In genomic region chr7:118013252-118014010, GRCh38 we compare ENCODE assay signal across 18 cellular contexts.
DNase-seq lines count a peak whose midpoint lies in the region; ATAC-seq and TF ChIP-seq lines count a peak whose summit lies in the region.
"Had no signal": no experiment of that assay in that cellular context is flagged by ENCODE, and none has a peak within 500 bp of the region (broad histone marks: within the 10 kb centered on the region; RNA-seq: fewer than 3 reads in every experiment).

No MANE protein-coding gene starts in this region.

- no peak overlapping the region for H3K4me3 ChIP-seq in neuronal stem cell (ENCODE audit: low read length in 2 of 2)
- H3K4me3 ChIP-seq: GM12878, GM23338 had no signal

- no peak overlapping the region for H2BK5ac ChIP-seq in H9 (ENCODE audit: insufficient read length, low read length)
- H2BK5ac ChIP-seq in neuronal stem cell (ENCODE audit: low read length): no peak overlapping the region

- H3K9me3 Mint-ChIP-seq in H9: peaks cover 3 to 5% of the 10 kb centered on the region in 2 experiments; a peak in 3 of 5 replicates
- H3K9me3 Mint-ChIP-seq: CD4-positive, alpha-beta T cell had no signal

- no peak for TF ChIP-seq CTCF in H9 (conservative IDR thresholded peaks at IDR 0.05)

- H4K8ac ChIP-seq in H9 (replicated peaks; ENCODE audit: insufficient read length, low read depth, low read length) (no peak overlapping the region), neuronal stem cell (ENCODE audit: low read depth, low read length) (no peak overlapping the region)

- H2BK15ac ChIP-seq in H9 (ENCODE audit: low read depth, low read length) (no peak overlapping the region), neuronal stem cell (ENCODE audit: low read length) (no peak overlapping the region)

- H3K4ac ChIP-seq in H9 (ENCODE audit: low read depth, low read length) (no peak overlapping the region), neuronal stem cell (ENCODE audit: low read length) (no peak overlapping the region)

- H3K27ac ChIP-seq in H9 (ENCODE audit: insufficient read length, low read depth, low read length): no peak overlapping the region
- H3K27ac ChIP-seq in neuronal stem cell (replicated peaks; ENCODE audit: low read length): no peak overlapping the region
- H3K27ac ChIP-seq: C4-2B had no signal

- DNase-seq in H9: no peak
- DNase-seq in kidney tubule cell (ENCODE audit: low spot score): peak; percentile 22
- DNase-seq in neuronal stem cell (ENCODE audit: low spot score): no peak
- DNase-seq in foreskin melanocyte: no peak
- no peak for DNase-seq in HT-29 (ENCODE audit: low spot score)
- DNase-seq in DMS79 treated with DMSO at 0.1 percent for 48 hours (lab: John Stamatoyannopoulos, UW): no peak
- DNase-seq: ACHN; Caco-2; CD4-positive, alpha-beta T cell; DMS79; EL; HFFc6; KG1 had no signal

- no peak overlapping the region for H3K27ac Mint-ChIP-seq in H9
- H3K27ac Mint-ChIP-seq: CD4-positive, alpha-beta T cell; GM23338; HFFc6 had no signal

- H2BK12ac ChIP-seq in H9 (ENCODE audit: insufficient read length, low read depth, low read length): no peak overlapping the region
- no peak overlapping the region for H2BK12ac ChIP-seq in neuronal stem cell (ENCODE audit: low read length)

- peak overlapping the region; percentile 60 for H4K5ac ChIP-seq in H9 (ENCODE audit: insufficient read length, low read depth, low read length)

- no peak overlapping the region for H2AK5ac ChIP-seq in H9 (ENCODE audit: insufficient read length, low read length)
- no peak overlapping the region for H2AK5ac ChIP-seq in neuronal stem cell (ENCODE audit: low read depth, low read length)

- H3K18ac ChIP-seq in H9 (ENCODE audit: insufficient read length, low read depth, low read length): no peak overlapping the region
- no peak overlapping the region for H3K18ac ChIP-seq in neuronal stem cell (ENCODE audit: low read length)

- H3K4me1 Mint-ChIP-seq in H9: no peaks in the 10 kb centered on the region
- H3K4me1 Mint-ChIP-seq: GM23338 had no signal

- H3K56ac ChIP-seq in H9 (ENCODE audit: insufficient read length, low read depth, low read length): no peak overlapping the region

- H3K9me3 ChIP-seq in H9 (ENCODE audit: control insufficient read depth, low read depth, low read length): no peaks in the 10 kb centered on the region
- H3K9me3 ChIP-seq in neuronal stem cell (replicated peaks in 1 of 2; ENCODE audit: control insufficient read depth in 2 of 2, insufficient read depth in 1 of 2, low read depth in 1 of 2, low read length in 2 of 2): no peaks in the 10 kb centered on the region

- H3K4me2 ChIP-seq in H9 (ENCODE audit: insufficient read depth, insufficient read length, low read length): no peak overlapping the region
- H3K4me2 ChIP-seq in neuronal stem cell (ENCODE audit: insufficient read depth, low read length, poor library complexity, severe bottlenecking): no peak overlapping the region
- H3K4me2 ChIP-seq: GM23338 had no signal

- no peaks in the 10 kb centered on the region for H3K27me3 Mint-ChIP-seq in H9 (ENCODE audit: low read depth)
- H3K27me3 Mint-ChIP-seq: CD4-positive, alpha-beta T cell had no signal

- H3K79me2 ChIP-seq in H9 (ENCODE audit: insufficient read depth, low read length): no peaks in the 10 kb centered on the region; the same call in 1 of the 2 replicates

- no peaks in the 10 kb centered on the region for H3K23me2 ChIP-seq in H9 (ENCODE audit: insufficient read length, low read depth, low read length, poor library complexity, severe bottlenecking)

- H3K9ac ChIP-seq in H9 (ENCODE audit: extremely low read depth, insufficient read length, low read length) (no peak overlapping the region), neuronal stem cell (ENCODE audit: low read depth, low read length, poor library complexity) (no peak overlapping the region)

- ATAC-seq in GM21515 (IDR thresholded peaks at IDR 0.05; ENCODE audit: unreplicated experiment): no peak
- ATAC-seq: GM12878, GM23338, HCT116 had no signal

- no peaks in the 10 kb centered on the region for H3K27me3 ChIP-seq in H9 (ENCODE audit: insufficient read depth, low read length)
- no peaks in the 10 kb centered on the region for H3K27me3 ChIP-seq in neuronal stem cell (ENCODE audit: control insufficient read depth in 3 of 3, insufficient read depth in 3 of 3, low read depth in 1 of 3, low read length in 3 of 3)

- no peak overlapping the region for H3K23ac ChIP-seq in H9 (ENCODE audit: insufficient read length, low read depth, low read length)
- H3K23ac ChIP-seq in neuronal stem cell (ENCODE audit: low read depth, low read length, poor library complexity): no peak overlapping the region

- no peaks in the 10 kb centered on the region for H4K20me1 ChIP-seq in H9 (ENCODE audit: control insufficient read depth, insufficient read depth, insufficient read length)

- no peak overlapping the region for H3K4me3 Mint-ChIP-seq in H9
- H3K4me3 Mint-ChIP-seq: CD4-positive, alpha-beta T cell; GM23338; HFFc6 had no signal

- H4K91ac ChIP-seq in H9 (ENCODE audit: insufficient read length, low read depth, low read length) (no peak overlapping the region), neuronal stem cell (ENCODE audit: low read depth, low read length, poor library complexity) (no peak overlapping the region)

- no peaks in the 10 kb centered on the region for H3K79me1 ChIP-seq in H9 (ENCODE audit: insufficient read depth, low read depth, low read length, poor library complexity, severe bottlenecking)
- no peaks in the 10 kb centered on the region for H3K79me1 ChIP-seq in neuronal stem cell (ENCODE audit: low read depth, low read length)

- H2BK20ac ChIP-seq in H9 (ENCODE audit: low read depth, low read length, poor library complexity, severe bottlenecking): no peak overlapping the region

- H3T11ph ChIP-seq in H9 (ENCODE audit: low read length): no peak overlapping the region

- H3K36me3 Mint-ChIP-seq in H9 (ENCODE audit: insufficient read depth in 1 of 3, low read depth in 3 of 3): peaks cover 0 to 5% (median 3%) of the 10 kb centered on the region in 3 experiments; a peak in 3 of 7 replicates

- WGBS in H9 (ENCODE audit: extremely low coverage, insufficient read length, low lambda C conversion rate): no CpG with 5 or more reads among the region's 2 CpGs
- WGBS in neuronal stem cell (ENCODE audit: extremely low coverage in 2 of 2, insufficient read length in 2 of 2, insufficient replicate concordance in 1 of 2), 2 donors: no CpG with 5 or more reads among the region's 2 CpGs

- H3K4me1 ChIP-seq in H9 (ENCODE audit: insufficient read depth, low read length): no peaks in the 10 kb centered on the region
- H3K4me1 ChIP-seq in neuronal stem cell (ENCODE audit: control insufficient read depth in 2 of 2, insufficient read depth in 1 of 2, low read depth in 1 of 2, low read length in 2 of 2): no peaks in the 10 kb centered on the region
- H3K4me1 ChIP-seq: Caco-2 had no signal

- H2BK120ac ChIP-seq in H9 (ENCODE audit: low read depth, low read length, poor library complexity, severe bottlenecking) (no peak overlapping the region), neuronal stem cell (ENCODE audit: low read depth, low read length) (no peak overlapping the region)

- H3K14ac ChIP-seq in H9 (ENCODE audit: insufficient read depth, low read length): no peak overlapping the region
- peak overlapping the region; percentile 10 for H3K14ac ChIP-seq in neuronal stem cell (ENCODE audit: low read length)

- H2AFZ ChIP-seq in H9 (ENCODE audit: low read length) (no peak overlapping the region), neuronal stem cell (ENCODE audit: low read length) (no peak overlapping the region)
- H2AFZ ChIP-seq: GM23338 had no signal

- no peaks in the 10 kb centered on the region for H3K36me3 ChIP-seq in neuronal stem cell (replicated peaks in 1 of 2; ENCODE audit: control insufficient read depth in 2 of 2, insufficient read depth in 2 of 2, low read length in 2 of 2)
